Comparison of ENCODE assay signal across 27 cellular contexts in genomic region chr20:32138921-32139320, GRCh38.
"Had no signal": no experiment of that assay in that cellular context is flagged by ENCODE, and none has a peak within 500 bp of the region (broad histone marks: within the 10 kb centered on the region; RNA-seq: fewer than 3 reads in every experiment).

No MANE protein-coding gene starts in this region.

- H2AFZ ChIP-seq: hepatocyte had no signal

- H3K9me3 Mint-ChIP-seq: effector memory CD8-positive, alpha-beta T cell; mesothelial cell of epicardium; naive B cell; natural killer cell treated with Interleukin-12 subunit alpha and Interleukin-12 subunit beta and Interleukin-15 and Interleukin-18, amount 100 ng/mL, for 72 hours; stimulated activated memory B cell treated with anti-CD40 and anti-IgM and Interleukin-4, amounts not matched to agents 10 μg/mL and 1 μg/mL and 100 μg/mL, for 72 hours; type B pancreatic cell had no signal

- H3K4me3 ChIP-seq: coronary artery, gastrocnemius medialis, heart left ventricle, hepatocyte, left lung, mucosa of descending colon, psoas muscle, testis, tibial artery had no signal

- H3K27ac Mint-ChIP-seq: mesothelial cell of epicardium; stimulated activated memory B cell treated with anti-CD40 and anti-IgM and Interleukin-4, amounts not matched to agents 10 μg/mL and 1 μg/mL and 100 μg/mL, for 72 hours; type B pancreatic cell had no signal

- ATAC-seq: effector memory CD8-positive, alpha-beta T cell; gastrocnemius medialis; heart left ventricle; left cardiac atrium; left lung; mucosa of descending colon; natural killer cell treated with Interleukin-12 subunit alpha and Interleukin-12 subunit beta and Interleukin-15 and Interleukin-18, amount 100 ng/mL, for 72 hours; psoas muscle; right cardiac atrium; stimulated activated memory B cell treated with anti-CD40 and anti-IgM and Interleukin-4, amounts not matched to agents 10 μg/mL and 1 μg/mL and 100 μg/mL, for 72 hours; stimulated activated naive CD8-positive, alpha-beta T cell treated with anti-CD3 and anti-CD28 coated beads, Interleukin-15, Interleukin-2, amounts not matched to agents 100 U/mL and 50 U/mL, for 24 hours had no signal

- FAIRE-seq: endometrium, small intestine had no signal

- H3K4me2 ChIP-seq: hepatocyte had no signal

- H3K9me3 ChIP-seq: gastrocnemius medialis, heart left ventricle, left lung, mucosa of descending colon, psoas muscle, testis, tibial artery had no signal

- H3K27me3 Mint-ChIP-seq: effector memory CD8-positive, alpha-beta T cell; naive B cell; natural killer cell treated with Interleukin-12 subunit alpha and Interleukin-12 subunit beta and Interleukin-15 and Interleukin-18, amount 100 ng/mL, for 72 hours; stimulated activated memory B cell treated with anti-CD40 and anti-IgM and Interleukin-4, amounts not matched to agents 10 μg/mL and 1 μg/mL and 100 μg/mL, for 72 hours; type B pancreatic cell had no signal

- H3K4me3 Mint-ChIP-seq: effector memory CD8-positive, alpha-beta T cell; mesothelial cell of epicardium; naive B cell; natural killer cell treated with Interleukin-12 subunit alpha and Interleukin-12 subunit beta and Interleukin-15 and Interleukin-18, amount 100 ng/mL, for 72 hours; stimulated activated memory B cell treated with anti-CD40 and anti-IgM and Interleukin-4, amounts not matched to agents 10 μg/mL and 1 μg/mL and 100 μg/mL, for 72 hours; type B pancreatic cell had no signal

- H3K4me1 Mint-ChIP-seq: mesothelial cell of epicardium had no signal

- H3K4me1 ChIP-seq: gastrocnemius medialis, heart left ventricle, left lung, psoas muscle, testis, tibial artery had no signal

- H3K27ac ChIP-seq: coronary artery, gastrocnemius medialis, heart left ventricle, hepatocyte, left lung, psoas muscle, testis, tibial artery had no signal

- DNase-seq: dermis blood vessel endothelial cell; effector memory CD8-positive, alpha-beta T cell; gastrocnemius medialis; heart left ventricle; left cardiac atrium; left lung; mesenchymal stem cell; mucosa of descending colon; naive B cell; nucleus accumbens; psoas muscle; right cardiac atrium; small intestine; stimulated activated CD4-positive, alpha-beta T cell treated with anti-CD3 and anti-CD28 coated beads, Interleukin-12 subunit alpha, Interleukin-12 subunit beta, amount 100 ng/mL, for 4 hours; stimulated activated CD4-positive, alpha-beta T cell treated with anti-CD3 and anti-CD28 coated beads, Interleukin-1b, Interleukin-23, amount 100 ng/mL, for 48 hours; stimulated activated CD4-positive, alpha-beta T cell treated with anti-CD3 and anti-CD28 coated beads, Interleukin-4, amount 100 ng/mL, for 24 hours; stimulated activated naive CD8-positive, alpha-beta T cell treated with anti-CD3 and anti-CD28 coated beads, Interleukin-15, Interleukin-2, amounts not matched to agents 100 U/mL and 50 U/mL, for 24 hours; substantia nigra; testis had no signal

- H3K27me3 ChIP-seq: gastrocnemius medialis, heart left ventricle, hepatocyte, left lung, testis, tibial artery had no signal
